10 cellular contexts compared by ENCODE assay signal in the genomic region with DNA sequence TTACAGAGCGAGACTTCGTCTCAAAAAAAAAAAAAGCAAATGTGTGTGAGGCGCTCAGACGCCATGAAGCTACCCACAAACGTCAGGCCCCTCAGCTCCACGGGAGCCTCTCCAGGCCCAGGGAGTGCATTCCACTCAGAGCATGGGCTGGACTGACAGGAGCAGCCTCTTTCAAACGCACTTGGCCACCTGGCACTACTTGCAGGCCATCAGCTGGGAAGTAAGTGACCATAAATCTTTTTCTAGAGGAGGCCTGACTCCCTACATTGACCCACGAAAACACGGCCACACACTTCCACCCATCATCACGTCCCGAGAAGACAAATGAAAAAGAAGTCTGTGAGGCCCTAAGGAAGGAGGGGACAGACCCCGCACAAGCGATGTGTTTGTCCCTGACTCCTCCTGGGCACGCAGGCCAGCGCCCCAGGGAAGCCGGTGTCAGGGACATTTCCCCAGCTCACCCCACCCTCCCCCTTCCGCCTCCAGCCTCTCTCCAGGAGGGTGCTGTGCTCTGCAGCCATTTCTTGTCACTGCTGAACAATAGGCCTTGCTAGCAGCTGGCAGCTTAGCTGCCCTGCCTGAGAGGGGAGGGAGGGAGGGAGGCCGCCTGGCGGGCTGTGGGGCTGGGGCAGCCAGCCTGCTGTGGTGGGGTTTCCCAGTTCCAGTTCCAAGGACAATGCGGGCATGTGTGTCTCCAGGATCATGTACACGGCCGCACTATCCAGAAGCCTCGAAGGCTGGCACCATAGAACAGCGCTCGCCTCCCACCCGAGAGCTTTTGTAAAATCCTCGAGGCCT. TPM values are rescaled to one million over a fixed set of nuclear protein-coding genes. Genes with fewer than 3 reads are reported as not detected.
A peak's percentile ranks its signal among the peaks of the same experiment; 100 is the strongest.
DNase-seq lines count a peak whose midpoint lies in the region; ATAC-seq and TF ChIP-seq lines count a peak whose summit lies in the region.
"Had no signal": no experiment of that assay in that cellular context is flagged by ENCODE, and none has a peak within 500 bp of the region (broad histone marks: within the 10 kb centered on the region; RNA-seq: fewer than 3 reads in every experiment).

No MANE protein-coding gene starts in this region.

- TF ChIP-seq CTCF in psoas muscle (IDR thresholded peaks at IDR 0.05) (no peak), GM10248 (IDR thresholded peaks at IDR 0.05; ENCODE audit: control extremely low read depth, extremely low read depth, low read depth, missing control alignments) (no peak)

- H3K9me3 ChIP-seq in ectodermal cell (ENCODE audit: control insufficient read depth, low read length) (no peaks in the 10 kb centered on the region), psoas muscle (no peaks in the 10 kb centered on the region)
- H3K9me3 ChIP-seq: esophagus muscularis mucosa had no signal

- H3K27me3 ChIP-seq in H7 (ENCODE audit: control insufficient read depth, insufficient read depth, low read length) (no peaks in the 10 kb centered on the region), ectodermal cell (ENCODE audit: control insufficient read depth, insufficient read depth, low read length, poor library complexity, severe bottlenecking) (no peaks in the 10 kb centered on the region), psoas muscle (ENCODE audit: insufficient read depth in 3 of 3, low read length in 2 of 3) (no peaks in the 10 kb centered on the region)
- H3K27me3 ChIP-seq: esophagus muscularis mucosa had no signal

- peak; percentile 70 to 87 (median 82) for ATAC-seq in psoas muscle
- ATAC-seq in HG02973 (IDR thresholded peaks at IDR 0.05; ENCODE audit: unreplicated experiment), result no peak

- DNase-seq in H7, result peak; percentile 84
- DNase-seq in NCI-H2227 treated with DMSO at 0.1 percent for 48 hours (lab: John Stamatoyannopoulos, UW), result peak; percentile 15
- DNase-seq in psoas muscle, result no peak
- no peak for DNase-seq in GM10248 (ENCODE audit: extremely low spot score)
- no peak for DNase-seq in SKM-1 treated with dmso at 0.1 percent for 144 hours (lab: John Stamatoyannopoulos, UW; ENCODE audit: unreplicated experiment)
- DNase-seq: amniotic stem cell, SIG-M5 had no signal

- CTCF ChIA-PET in GM10248 (lab: Yijun Ruan, JAX), result interaction anchor here (1.2 to 7.2 kb wide), 5 partner anchors 12 to 241 kb away, joined by 3 to 72 read pairs (median 5); no protein-coding TSS in a partner anchor

- H3K4me1 ChIP-seq in ectodermal cell (ENCODE audit: control insufficient read depth, insufficient read depth, low read length) (peaks cover 18% of the 10 kb centered on the region), psoas muscle (peaks cover 16% of the 10 kb centered on the region)

- intact Hi-C loops in psoas muscle (cut with DNase I), result no loop called here

- no peaks in the 10 kb centered on the region for H3K36me3 ChIP-seq in H7 (replicated peaks; ENCODE audit: control insufficient read depth, insufficient read depth, low read length)
- no peaks in the 10 kb centered on the region for H3K36me3 ChIP-seq in ectodermal cell (ENCODE audit: control insufficient read depth, insufficient read depth, low read length)
- H3K36me3 ChIP-seq in psoas muscle (ENCODE audit: insufficient read depth in 1 of 2, low read depth in 1 of 2), result peaks cover 0 to 10% of the 10 kb centered on the region in 2 donors

- peak overlapping the region; percentile 52 for H3K27ac ChIP-seq in ectodermal cell (ENCODE audit: insufficient read depth, low read depth, low read length, poor library complexity, severe bottlenecking)
- H3K27ac ChIP-seq in psoas muscle, result no peak overlapping the region
- H3K27ac ChIP-seq: esophagus muscularis mucosa had no signal

- H3K4me3 ChIP-seq in H7 (ENCODE audit: insufficient read depth, low read depth, low read length), result no peak overlapping the region
- H3K4me3 ChIP-seq in ectodermal cell (ENCODE audit: insufficient read depth, low read depth, low read length), result no peak overlapping the region
- H3K4me3 ChIP-seq in psoas muscle, result peak overlapping the region; percentile 18
- H3K4me3 ChIP-seq: esophagus muscularis mucosa had no signal

- 43 to 49% methylated on average over 27 of the region's 27 CpGs for WGBS in ectodermal cell, 2 experiments
- WGBS in psoas muscle, 3 donors, result 30 to 42% (median 38%) methylated on average over 27 of the region's 27 CpGs

- POLR2A ChIA-PET in GM10248 (lab: Yijun Ruan, JAX), result no interaction called here

RNA-seq across cellular contexts. Expression of gene SERTAD2, which starts 26.6 kb away (rescaled TPM):
- total RNA-seq in H7 (2014; rRNA removed; shearing (Covaris generic)), result 4.0 and 4.4 TPM in 2 replicates
- polyA plus RNA-seq in ectodermal cell (2013, experiment 1 of 4), result 24.5 TPM
- polyA plus RNA-seq in ectodermal cell (2013, experiment 2 of 4), result 23.6 TPM
- polyA plus RNA-seq in ectodermal cell (2013, experiment 3 of 4), result 18.9 TPM
- 23.1 TPM for polyA plus RNA-seq in ectodermal cell (2013, experiment 4 of 4)
- 10 to 100 TPM; 10.3 to 13.2 (median 11.5) TPM for total RNA-seq in psoas muscle
- polyA plus RNA-seq in psoas muscle, result 1 to 10 TPM; 3.3 to 9.2 (median 4.1) TPM

Comparison
In these comparisons a context has a peak if more than half of its experiments do, and no peak if none do; other contexts are left out.
1. DNase-seq: peak in H7 (single experiment) and NCI-H2227 treated with DMSO at 0.1 percent for 48 hours (single experiment); none in psoas muscle (0 of 2), GM10248 (single experiment) and SKM-1 treated with dmso at 0.1 percent for 144 hours (single experiment).